In the genomic region with DNA sequence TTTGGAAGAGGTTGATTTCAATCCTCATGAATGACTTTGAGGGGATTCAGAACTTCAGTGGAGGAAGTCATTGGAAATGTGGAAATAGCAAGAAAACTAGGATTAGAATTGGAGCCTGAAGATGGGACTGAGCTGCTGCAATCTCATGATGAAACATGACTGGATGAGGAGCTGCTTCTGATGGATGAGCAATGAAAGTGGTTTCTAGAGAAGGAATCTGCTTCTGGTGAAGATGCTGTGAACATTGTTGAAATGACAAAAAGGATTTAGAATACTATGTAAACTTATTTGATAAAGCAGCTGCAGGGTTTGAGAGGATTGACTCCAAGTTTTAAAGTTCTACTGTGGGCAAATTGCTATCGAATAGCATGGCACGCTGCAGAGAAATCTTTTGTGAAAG, we compare ENCODE assay signal across 1 cellular context.
TF ChIP-seq lines count a peak whose summit lies in the region.

No MANE protein-coding gene starts in this region.

TF ChIP-seq in GM12878, 131 proteins besides CTCF, POLR2A, EP300 and RAD21:
- no peak for TF ChIP-seq NRF1 (conservative IDR thresholded peaks at IDR 0.05; ENCODE audit: low read depth, low read length)
- TF ChIP-seq FOXM1 (IDR thresholded peaks at IDR 0.05; ENCODE audit: low read depth, low read length): no peak
- no peak for TF ChIP-seq NR2F1 (conservative IDR thresholded peaks at IDR 0.05)
- no peak for TF ChIP-seq HDAC2 (IDR thresholded peaks at IDR 0.05)
- TF ChIP-seq, protein P1, sequence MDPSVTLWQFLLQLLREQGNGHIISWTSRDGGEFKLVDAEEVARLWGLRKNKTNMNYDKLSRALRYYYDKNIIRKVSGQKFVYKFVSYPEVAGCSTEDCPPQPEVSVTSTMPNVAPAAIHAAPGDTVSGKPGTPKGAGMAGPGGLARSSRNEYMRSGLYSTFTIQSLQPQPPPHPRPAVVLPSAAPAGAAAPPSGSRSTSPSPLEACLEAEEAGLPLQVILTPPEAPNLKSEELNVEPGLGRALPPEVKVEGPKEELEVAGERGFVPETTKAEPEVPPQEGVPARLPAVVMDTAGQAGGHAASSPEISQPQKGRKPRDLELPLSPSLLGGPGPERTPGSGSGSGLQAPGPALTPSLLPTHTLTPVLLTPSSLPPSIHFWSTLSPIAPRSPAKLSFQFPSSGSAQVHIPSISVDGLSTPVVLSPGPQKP (IDR thresholded peaks at IDR 0.05; ENCODE audit: low read depth, low read length): no peak
- TF ChIP-seq, protein P2, sequence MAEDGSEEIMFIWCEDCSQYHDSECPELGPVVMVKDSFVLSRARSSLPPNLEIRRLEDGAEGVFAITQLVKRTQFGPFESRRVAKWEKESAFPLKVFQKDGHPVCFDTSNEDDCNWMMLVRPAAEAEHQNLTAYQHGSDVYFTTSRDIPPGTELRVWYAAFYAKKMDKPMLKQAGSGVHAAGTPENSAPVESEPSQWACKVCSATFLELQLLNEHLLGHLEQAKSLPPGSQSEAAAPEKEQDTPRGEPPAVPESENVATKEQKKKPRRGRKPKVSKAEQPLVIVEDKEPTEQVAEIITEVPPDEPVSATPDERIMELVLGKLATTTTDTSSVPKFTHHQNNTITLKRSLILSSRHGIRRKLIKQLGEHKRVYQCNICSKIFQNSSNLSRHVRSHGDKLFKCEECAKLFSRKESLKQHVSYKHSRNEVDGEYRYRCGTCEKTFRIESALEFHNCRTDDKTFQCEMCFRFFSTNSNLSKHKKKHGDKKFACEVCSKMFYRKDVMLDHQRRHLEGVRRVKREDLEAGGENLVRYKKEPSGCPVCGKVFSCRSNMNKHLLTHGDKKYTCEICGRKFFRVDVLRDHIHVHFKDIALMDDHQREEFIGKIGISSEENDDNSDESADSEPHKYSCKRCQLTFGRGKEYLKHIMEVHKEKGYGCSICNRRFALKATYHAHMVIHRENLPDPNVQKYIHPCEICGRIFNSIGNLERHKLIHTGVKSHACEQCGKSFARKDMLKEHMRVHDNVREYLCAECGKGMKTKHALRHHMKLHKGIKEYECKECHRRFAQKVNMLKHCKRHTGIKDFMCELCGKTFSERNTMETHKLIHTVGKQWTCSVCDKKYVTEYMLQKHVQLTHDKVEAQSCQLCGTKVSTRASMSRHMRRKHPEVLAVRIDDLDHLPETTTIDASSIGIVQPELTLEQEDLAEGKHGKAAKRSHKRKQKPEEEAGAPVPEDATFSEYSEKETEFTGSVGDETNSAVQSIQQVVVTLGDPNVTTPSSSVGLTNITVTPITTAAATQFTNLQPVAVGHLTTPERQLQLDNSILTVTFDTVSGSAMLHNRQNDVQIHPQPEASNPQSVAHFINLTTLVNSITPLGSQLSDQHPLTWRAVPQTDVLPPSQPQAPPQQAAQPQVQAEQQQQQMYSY (CRISPR knock-in tag; IDR thresholded peaks at IDR 0.05): no peak
- no peak for TF ChIP-seq E2F8 (IDR thresholded peaks at IDR 0.05; ENCODE audit: low read depth, partially characterized antibody)
- TF ChIP-seq ZSCAN29 (IDR thresholded peaks at IDR 0.05): no peak
- no peak for TF ChIP-seq HCFC1 (IDR thresholded peaks at IDR 0.05; ENCODE audit: low read length)
- no peak for TF ChIP-seq NR2C2 (IDR thresholded peaks at IDR 0.05; ENCODE audit: borderline replicate concordance, control insufficient read depth, insufficient read length, low read depth)
- no peak for TF ChIP-seq BRCA1 (IDR thresholded peaks at IDR 0.05; ENCODE audit: low read depth, low read length)
- TF ChIP-seq TCF7 (IDR thresholded peaks at IDR 0.05; ENCODE audit: borderline replicate concordance): no peak
- no peak for TF ChIP-seq IRF4 (IDR thresholded peaks at IDR 0.05; ENCODE audit: low read depth, low read length)
- no peak for TF ChIP-seq SUZ12 (IDR thresholded peaks at IDR 0.05; ENCODE audit: unreplicated experiment)
- no peak for TF ChIP-seq CEBPB (IDR thresholded peaks at IDR 0.05; ENCODE audit: borderline replicate concordance in 1 of 2, low read depth in 2 of 2, low read length in 2 of 2)
- TF ChIP-seq ZNF592 (IDR thresholded peaks at IDR 0.05): no peak
